In the genomic region with DNA sequence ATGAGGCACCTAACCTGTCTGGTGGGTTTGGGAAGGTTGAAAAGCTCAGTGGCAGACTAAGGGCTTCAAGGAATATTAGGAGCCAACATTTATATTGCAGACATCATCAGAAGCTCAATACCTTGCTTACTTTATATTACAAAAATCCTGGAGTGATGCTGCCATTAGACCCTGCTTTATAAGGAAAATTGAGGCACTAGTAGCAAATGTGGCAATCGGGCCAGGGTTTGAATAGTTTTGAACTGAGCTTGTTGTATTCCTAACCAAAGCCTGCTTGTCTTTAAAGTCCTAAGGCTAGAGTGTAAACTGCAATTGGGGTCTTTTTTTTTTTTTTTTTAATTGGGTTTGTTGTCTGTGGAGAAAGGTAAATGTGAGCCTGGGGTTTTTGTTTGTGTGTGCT, we compare ENCODE assay signal across 2 cellular contexts.
TF ChIP-seq lines count a peak whose summit lies in the region.

No MANE protein-coding gene starts in this region.

TF ChIP-seq in GM23338, 12 proteins besides CTCF, POLR2A, EP300 and RAD21:
- no peak for TF ChIP-seq ZNF462 (CRISPR knock-in tag; IDR thresholded peaks at IDR 0.05)
- no peak for TF ChIP-seq CREB1 (CRISPR knock-in tag; IDR thresholded peaks at IDR 0.05; ENCODE audit: low read depth)
- no peak for TF ChIP-seq JUNB (IDR thresholded peaks at IDR 0.05; ENCODE audit: unreplicated experiment)
- TF ChIP-seq EZH2phosphoT487 (IDR thresholded peaks at IDR 0.05; ENCODE audit: unreplicated experiment): no peak
- no peak for TF ChIP-seq POLR2AphosphoS5 (IDR thresholded peaks at IDR 0.05; ENCODE audit: low read depth)
- TF ChIP-seq EZH2 (IDR thresholded peaks at IDR 0.05; ENCODE audit: low read depth, unreplicated experiment): no peak
- TF ChIP-seq, protein P1, sequence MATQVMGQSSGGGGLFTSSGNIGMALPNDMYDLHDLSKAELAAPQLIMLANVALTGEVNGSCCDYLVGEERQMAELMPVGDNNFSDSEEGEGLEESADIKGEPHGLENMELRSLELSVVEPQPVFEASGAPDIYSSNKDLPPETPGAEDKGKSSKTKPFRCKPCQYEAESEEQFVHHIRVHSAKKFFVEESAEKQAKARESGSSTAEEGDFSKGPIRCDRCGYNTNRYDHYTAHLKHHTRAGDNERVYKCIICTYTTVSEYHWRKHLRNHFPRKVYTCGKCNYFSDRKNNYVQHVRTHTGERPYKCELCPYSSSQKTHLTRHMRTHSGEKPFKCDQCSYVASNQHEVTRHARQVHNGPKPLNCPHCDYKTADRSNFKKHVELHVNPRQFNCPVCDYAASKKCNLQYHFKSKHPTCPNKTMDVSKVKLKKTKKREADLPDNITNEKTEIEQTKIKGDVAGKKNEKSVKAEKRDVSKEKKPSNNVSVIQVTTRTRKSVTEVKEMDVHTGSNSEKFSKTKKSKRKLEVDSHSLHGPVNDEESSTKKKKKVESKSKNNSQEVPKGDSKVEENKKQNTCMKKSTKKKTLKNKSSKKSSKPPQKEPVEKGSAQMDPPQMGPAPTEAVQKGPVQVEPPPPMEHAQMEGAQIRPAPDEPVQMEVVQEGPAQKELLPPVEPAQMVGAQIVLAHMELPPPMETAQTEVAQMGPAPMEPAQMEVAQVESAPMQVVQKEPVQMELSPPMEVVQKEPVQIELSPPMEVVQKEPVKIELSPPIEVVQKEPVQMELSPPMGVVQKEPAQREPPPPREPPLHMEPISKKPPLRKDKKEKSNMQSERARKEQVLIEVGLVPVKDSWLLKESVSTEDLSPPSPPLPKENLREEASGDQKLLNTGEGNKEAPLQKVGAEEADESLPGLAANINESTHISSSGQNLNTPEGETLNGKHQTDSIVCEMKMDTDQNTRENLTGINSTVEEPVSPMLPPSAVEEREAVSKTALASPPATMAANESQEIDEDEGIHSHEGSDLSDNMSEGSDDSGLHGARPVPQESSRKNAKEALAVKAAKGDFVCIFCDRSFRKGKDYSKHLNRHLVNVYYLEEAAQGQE (IDR thresholded peaks at IDR 0.05; ENCODE audit: unreplicated experiment): no peak

TF ChIP-seq in H1, 55 proteins besides CTCF, POLR2A, EP300 and RAD21:
- TF ChIP-seq TAF7 (optimal IDR thresholded peaks at IDR 0.05; ENCODE audit: borderline replicate concordance, low read depth, low read length) (no peak), CHD7 (IDR thresholded peaks at IDR 0.05; ENCODE audit: insufficient replicate concordance, low read length) (no peak), POU5F1 (IDR thresholded peaks at IDR 0.05; ENCODE audit: low read depth, low read length) (no peak), TAF1 (IDR thresholded peaks at IDR 0.05; ENCODE audit: low read depth, low read length) (no peak), RBBP5 (IDR thresholded peaks at IDR 0.05; ENCODE audit: borderline replicate concordance, low read depth, low read length) (no peak)
TF ChIP-seq in H1: peak in this region for 0.
